14 cellular contexts compared by ENCODE assay signal in genomic region chr6:126919947-126920346, GRCh38.
DNase-seq lines count a peak whose midpoint lies in the region; ATAC-seq, FAIRE-seq and TF ChIP-seq lines count a peak whose summit lies in the region.
"Had no signal": no experiment of that assay in that cellular context is flagged by ENCODE, and none has a peak within 500 bp of the region (broad histone marks: within the 10 kb centered on the region; RNA-seq: fewer than 3 reads in every experiment).

No MANE protein-coding gene starts in this region.

- in situ Hi-C loops in astrocyte of the spinal cord (cut with HindIII; ENCODE audit: low sequenced_read_pairs): no loop called here

- H3K4me3 ChIP-seq in A549 (no peak overlapping the region), astrocyte of the spinal cord (ENCODE audit: low read depth, low read length) (no peak overlapping the region), dorsolateral prefrontal cortex (no peak overlapping the region)

- H3K27ac Mint-ChIP-seq in stimulated activated effector memory CD8-positive, alpha-beta T cell treated with anti-CD3 and anti-CD28 coated beads, Interleukin-12 subunit alpha, Interleukin-12 subunit beta, amount 100 ng/mL, for 72 hours: no peak overlapping the region
- H3K27ac Mint-ChIP-seq: activated CD4-positive, alpha-beta memory T cell treated with anti-CD3 and anti-CD28 coated beads, Interleukin-2, amount 10 ng/mL, durations not matched to agents 7 days and 5 days; B cell had no signal

- no peak overlapping the region for H3K4me3 Mint-ChIP-seq in stimulated activated effector memory CD8-positive, alpha-beta T cell treated with anti-CD3 and anti-CD28 coated beads, Interleukin-12 subunit alpha, Interleukin-12 subunit beta, amount 100 ng/mL, for 72 hours
- H3K4me3 Mint-ChIP-seq: activated CD4-positive, alpha-beta memory T cell treated with anti-CD3 and anti-CD28 coated beads, Interleukin-2, amount 10 ng/mL, durations not matched to agents 7 days and 5 days; B cell had no signal

- no peaks in the 10 kb centered on the region for H3K4me1 Mint-ChIP-seq in stimulated activated effector memory CD8-positive, alpha-beta T cell treated with anti-CD3 and anti-CD28 coated beads, Interleukin-12 subunit alpha, Interleukin-12 subunit beta, amount 100 ng/mL, for 72 hours
- H3K4me1 Mint-ChIP-seq: activated CD4-positive, alpha-beta memory T cell treated with anti-CD3 and anti-CD28 coated beads, Interleukin-2, amount 10 ng/mL, durations not matched to agents 7 days and 5 days; B cell had no signal

- peaks cover 17% of the 10 kb centered on the region for H3K4me1 ChIP-seq in A549

- peak; percentile 53 to 61; a peak in 2 of 5 replicates for TF ChIP-seq EP300 in A549 (IDR thresholded peaks at IDR 0.05)

- WGBS in A549 (ENCODE audit: missing lambda C conversion rate): 5% methylated on average over 1 of the region's 1 CpG

- FAIRE-seq in A549 (lab: Jason Lieb, UNC): no peak

- peak overlapping the region in 1 of 2 experiments; percentile 62; a peak in 3 of 6 replicates for H3K27ac ChIP-seq in A549
- no peak overlapping the region for H3K27ac ChIP-seq in dorsolateral prefrontal cortex

- peak in 1 of 2 experiments; percentile 62 for DNase-seq in A549 (ENCODE audit: low read depth in 1 of 2, low spot score in 1 of 2)
- DNase-seq in HPDE6-E6E7 (ENCODE audit: extremely low spot score): peak; percentile 22
- DNase-seq in astrocyte of the spinal cord (ENCODE audit: low read depth, low spot score): peak; percentile 93
- DNase-seq in glomerular visceral epithelial cell (ENCODE audit: extremely low spot score): peak; percentile 38
- no peak for DNase-seq in dorsolateral prefrontal cortex
- no peak for DNase-seq in activated CD4-positive, alpha-beta T cell treated with anti-CD3 and anti-CD28 coated beads for 4 hours
- DNase-seq in NCI-H345 treated with DMSO at 0.1 percent for 48 hours (lab: John Stamatoyannopoulos, UW; ENCODE audit: unreplicated experiment): no peak
- no peak for DNase-seq in stimulated activated effector memory CD8-positive, alpha-beta T cell treated with anti-CD3 and anti-CD28 coated beads, Interleukin-12 subunit alpha, Interleukin-12 subunit beta, amount 100 ng/mL, for 72 hours (ENCODE audit: low spot score in 2 of 2)
- DNase-seq: activated CD4-positive, alpha-beta memory T cell treated with anti-CD3 and anti-CD28 coated beads, Interleukin-2, amount 10 ng/mL, durations not matched to agents 7 days and 5 days; activated naive CD4-positive, alpha-beta T cell; NCI-H2029; NK-92 treated with Interleukin-12 subunit alpha and Interleukin-12 subunit beta, amount 100 ng/mL, for 24 hours; retina had no signal

- peaks cover 0 to 7% (median 0%) of the 10 kb centered on the region in 45 donors for H3K27me3 ChIP-seq in dorsolateral prefrontal cortex

- intact Hi-C loops in dorsolateral prefrontal cortex (cut with DNase I): no loop called here

- peaks cover 5% of the 10 kb centered on the region for H3K9me3 Mint-ChIP-seq in stimulated activated effector memory CD8-positive, alpha-beta T cell treated with anti-CD3 and anti-CD28 coated beads, Interleukin-12 subunit alpha, Interleukin-12 subunit beta, amount 100 ng/mL, for 72 hours
- H3K9me3 Mint-ChIP-seq: activated CD4-positive, alpha-beta memory T cell treated with anti-CD3 and anti-CD28 coated beads, Interleukin-2, amount 10 ng/mL, durations not matched to agents 7 days and 5 days had no signal

- no peaks in the 10 kb centered on the region for H3K9me3 ChIP-seq in A549

- TF ChIP-seq CTCF in A549 (IDR thresholded peaks at IDR 0.05): no peak
- no peak for TF ChIP-seq CTCF in astrocyte of the spinal cord (IDR thresholded peaks at IDR 0.05; ENCODE audit: low read depth, low read length)
- no peak for TF ChIP-seq CTCF in dorsolateral prefrontal cortex (IDR thresholded peaks at IDR 0.05 in 54 of 56, conservative IDR thresholded peaks at IDR 0.05 in 2 of 56; ENCODE audit: low read depth in 1 of 56, partially characterized antibody in 56 of 56)

- TF ChIP-seq POLR2A in A549 (IDR thresholded peaks at IDR 0.05; ENCODE audit: low read length): no peak

- TF ChIP-seq RAD21 in A549 (conservative IDR thresholded peaks at IDR 0.05 in 1 of 2, IDR thresholded peaks at IDR 0.05 in 1 of 2): no peak

- no peaks in the 10 kb centered on the region for H3K36me3 Mint-ChIP-seq in stimulated activated effector memory CD8-positive, alpha-beta T cell treated with anti-CD3 and anti-CD28 coated beads, Interleukin-12 subunit alpha, Interleukin-12 subunit beta, amount 100 ng/mL, for 72 hours

- CTCF ChIA-PET in A549 (lab: Yijun Ruan, JAX): no interaction called here

- H3K4me2 ChIP-seq in A549: peak overlapping the region; percentile 58

- POLR2A ChIA-PET in A549 (lab: Yijun Ruan, JAX): no interaction called here

- ATAC-seq in A549: peak; percentile 92 to 96
- ATAC-seq in stimulated activated effector memory CD8-positive, alpha-beta T cell treated with anti-CD3 and anti-CD28 coated beads, Interleukin-12 subunit alpha, Interleukin-12 subunit beta, amount 100 ng/mL, for 72 hours: no peak

TF ChIP-seq in A549, 52 proteins besides CTCF, POLR2A, EP300 and RAD21:
- peak; percentile 94 for TF ChIP-seq JUNB (IDR thresholded peaks at IDR 0.05)
- TF ChIP-seq FOXS1 (CRISPR knock-in tag; IDR thresholded peaks at IDR 0.05): no peak
- no peak for TF ChIP-seq NPAS2 (CRISPR knock-in tag; IDR thresholded peaks at IDR 0.05; ENCODE audit: borderline replicate concordance)
- no peak for TF ChIP-seq ESRRA (IDR thresholded peaks at IDR 0.05; ENCODE audit: borderline replicate concordance, low read length)
- no peak for TF ChIP-seq E2F6 (IDR thresholded peaks at IDR 0.05; ENCODE audit: borderline replicate concordance, low read depth)
- no peak for TF ChIP-seq USF2 (IDR thresholded peaks at IDR 0.05)
- no peak for TF ChIP-seq POLR2AphosphoS2 (conservative IDR thresholded peaks at IDR 0.05; ENCODE audit: low read length)
- no peak for TF ChIP-seq RARB (CRISPR knock-in tag; IDR thresholded peaks at IDR 0.05)
- peak; percentile 22 to 82; a peak in 2 of 5 replicates for TF ChIP-seq JUN (IDR thresholded peaks at IDR 0.05)
- 0 out of 2 replicates have a peak, but pooled peaks have one; percentile 32 for TF ChIP-seq HES2 (IDR thresholded peaks at IDR 0.05)
- TF ChIP-seq PBX3 (IDR thresholded peaks at IDR 0.05): no peak
- TF ChIP-seq FOSL2 (IDR thresholded peaks at IDR 0.05): peak; percentile 77
- TF ChIP-seq FOSL2 (CRISPR knock-in tag; IDR thresholded peaks at IDR 0.05): peak; percentile 66
- TF ChIP-seq ATOH8 (CRISPR knock-in tag; IDR thresholded peaks at IDR 0.05; ENCODE audit: low read depth): no peak
- no peak for TF ChIP-seq EHMT2 (IDR thresholded peaks at IDR 0.05; ENCODE audit: low read depth)
- TF ChIP-seq HEYL (CRISPR knock-in tag; IDR thresholded peaks at IDR 0.05): no peak
- no peak for TF ChIP-seq EHF (CRISPR knock-in tag; IDR thresholded peaks at IDR 0.05)
- no peak for TF ChIP-seq BHLHE40 (IDR thresholded peaks at IDR 0.05; ENCODE audit: low read depth, low read length)
- no peak for TF ChIP-seq NR3C1 (IDR thresholded peaks at IDR 0.05)
- TF ChIP-seq RFX5 (IDR thresholded peaks at IDR 0.05): no peak
- TF ChIP-seq KDM5A (IDR thresholded peaks at IDR 0.05): no peak
- no peak for TF ChIP-seq HOXB13 (CRISPR knock-in tag; IDR thresholded peaks at IDR 0.05; ENCODE audit: low read depth)
- TF ChIP-seq NFE2L2 (conservative IDR thresholded peaks at IDR 0.05; ENCODE audit: low read length): no peak
- no peak for TF ChIP-seq MAZ (IDR thresholded peaks at IDR 0.05; ENCODE audit: borderline replicate concordance, low read depth, low read length)
- peak; percentile 55; the same call in 1 of the 2 replicates for TF ChIP-seq GATA3 (IDR thresholded peaks at IDR 0.05; ENCODE audit: borderline replicate concordance)
- peak; percentile 81 to 86 for TF ChIP-seq CEBPB (IDR thresholded peaks at IDR 0.05)

Comparison
In these comparisons a context has a peak if more than half of its experiments do, and no peak if none do; other contexts are left out.
1. DNase-seq: peak in HPDE6-E6E7 (single experiment), astrocyte of the spinal cord (single experiment) and glomerular visceral epithelial cell (single experiment); none in dorsolateral prefrontal cortex (0 of 10), activated CD4-positive, alpha-beta T cell treated with anti-CD3 and anti-CD28 coated beads for 4 hours (0 of 2), NCI-H345 treated with DMSO at 0.1 percent for 48 hours (single experiment) and stimulated activated effector memory CD8-positive, alpha-beta T cell treated with anti-CD3 and anti-CD28 coated beads, Interleukin-12 subunit alpha, Interleukin-12 subunit beta, amount 100 ng/mL, for 72 hours (0 of 2).